ENCODE assay signal across 1 cellular context in genomic region chr19:10289167-10289835, GRCh38.
A peak's percentile ranks its signal among the peaks of the same experiment; 100 is the strongest.
TF ChIP-seq lines count a peak whose summit lies in the region.

No MANE protein-coding gene starts in this region.

TF ChIP-seq in HepG2, 621 proteins besides CTCF, POLR2A, EP300 and RAD21 (continues in another document):
- TF ChIP-seq CBX2 (IDR thresholded peaks at IDR 0.05; ENCODE audit: low read depth, low read length) (no peak), CBX2 (CRISPR knock-in tag; IDR thresholded peaks at IDR 0.05; ENCODE audit: low read depth) (no peak), ATRX (CRISPR knock-in tag; IDR thresholded peaks at IDR 0.05; ENCODE audit: borderline replicate concordance) (no peak), ZNF605 (CRISPR knock-in tag; IDR thresholded peaks at IDR 0.05) (peak; percentile 80), FIP1L1 (IDR thresholded peaks at IDR 0.05; ENCODE audit: borderline replicate concordance, insufficient read depth, low read depth, low read length) (no peak), MYPOP (CRISPR knock-in tag; IDR thresholded peaks at IDR 0.05) (peak; percentile 67), BRF2 (CRISPR knock-in tag; IDR thresholded peaks at IDR 0.05) (no peak), SMAD1 (CRISPR knock-in tag; IDR thresholded peaks at IDR 0.05; ENCODE audit: borderline replicate concordance, low read depth) (peak; percentile 70; the same call in 1 of the 2 replicates), ZNF687 (CRISPR knock-in tag; IDR thresholded peaks at IDR 0.05) (peak; percentile 94), SNAI1 (CRISPR knock-in tag; IDR thresholded peaks at IDR 0.05; ENCODE audit: borderline replicate concordance) (peak; percentile 44; the same call in 1 of the 2 replicates), DBP (CRISPR knock-in tag; IDR thresholded peaks at IDR 0.05; ENCODE audit: not compliant biosample characterization) (no peak), ZNF350 (CRISPR knock-in tag; IDR thresholded peaks at IDR 0.05; ENCODE audit: borderline replicate concordance, low read depth) (0 out of 2 replicates have a peak, but pooled peaks have one; percentile 53), RBFOX2 (IDR thresholded peaks at IDR 0.05; ENCODE audit: low read depth, low read length) (peak; percentile 25; the same call in 1 of the 2 replicates), PATZ1 (CRISPR knock-in tag; IDR thresholded peaks at IDR 0.05) (peak; percentile 8; the same call in 1 of the 2 replicates), MTF2 (CRISPR knock-in tag; IDR thresholded peaks at IDR 0.05; ENCODE audit: borderline replicate concordance) (no peak), RARA (CRISPR knock-in tag; IDR thresholded peaks at IDR 0.05) (0 out of 2 replicates have a peak, but pooled peaks have one; percentile 25), DNMT3B (CRISPR knock-in tag; conservative IDR thresholded peaks at IDR 0.05) (0 out of 2 replicates have a peak, but pooled peaks have one; percentile 57), MED1 (CRISPR knock-in tag; IDR thresholded peaks at IDR 0.05) (0 out of 2 replicates have a peak, but pooled peaks have one; percentile 27), ZBTB7A (CRISPR knock-in tag; IDR thresholded peaks at IDR 0.05) (no peak), ZBTB38 (CRISPR knock-in tag; IDR thresholded peaks at IDR 0.05) (peak; percentile 35; the same call in 1 of the 2 replicates), ZNF746 (CRISPR knock-in tag; IDR thresholded peaks at IDR 0.05) (0 out of 2 replicates have a peak, but pooled peaks have one; percentile 62), KDM5B (CRISPR knock-in tag; IDR thresholded peaks at IDR 0.05; ENCODE audit: borderline replicate concordance) (peak; percentile 75; the same call in 1 of the 2 replicates), AHR (CRISPR knock-in tag; IDR thresholded peaks at IDR 0.05) (no peak), ZNF225 (CRISPR knock-in tag; IDR thresholded peaks at IDR 0.05) (peak; percentile 54; the same call in 1 of the 2 replicates), ZNF777 (CRISPR knock-in tag; IDR thresholded peaks at IDR 0.05) (peak; percentile 84), ZNF574 (CRISPR knock-in tag; IDR thresholded peaks at IDR 0.05) (peak; percentile 37; the same call in 1 of the 2 replicates)
- TF ChIP-seq, protein P1, sequence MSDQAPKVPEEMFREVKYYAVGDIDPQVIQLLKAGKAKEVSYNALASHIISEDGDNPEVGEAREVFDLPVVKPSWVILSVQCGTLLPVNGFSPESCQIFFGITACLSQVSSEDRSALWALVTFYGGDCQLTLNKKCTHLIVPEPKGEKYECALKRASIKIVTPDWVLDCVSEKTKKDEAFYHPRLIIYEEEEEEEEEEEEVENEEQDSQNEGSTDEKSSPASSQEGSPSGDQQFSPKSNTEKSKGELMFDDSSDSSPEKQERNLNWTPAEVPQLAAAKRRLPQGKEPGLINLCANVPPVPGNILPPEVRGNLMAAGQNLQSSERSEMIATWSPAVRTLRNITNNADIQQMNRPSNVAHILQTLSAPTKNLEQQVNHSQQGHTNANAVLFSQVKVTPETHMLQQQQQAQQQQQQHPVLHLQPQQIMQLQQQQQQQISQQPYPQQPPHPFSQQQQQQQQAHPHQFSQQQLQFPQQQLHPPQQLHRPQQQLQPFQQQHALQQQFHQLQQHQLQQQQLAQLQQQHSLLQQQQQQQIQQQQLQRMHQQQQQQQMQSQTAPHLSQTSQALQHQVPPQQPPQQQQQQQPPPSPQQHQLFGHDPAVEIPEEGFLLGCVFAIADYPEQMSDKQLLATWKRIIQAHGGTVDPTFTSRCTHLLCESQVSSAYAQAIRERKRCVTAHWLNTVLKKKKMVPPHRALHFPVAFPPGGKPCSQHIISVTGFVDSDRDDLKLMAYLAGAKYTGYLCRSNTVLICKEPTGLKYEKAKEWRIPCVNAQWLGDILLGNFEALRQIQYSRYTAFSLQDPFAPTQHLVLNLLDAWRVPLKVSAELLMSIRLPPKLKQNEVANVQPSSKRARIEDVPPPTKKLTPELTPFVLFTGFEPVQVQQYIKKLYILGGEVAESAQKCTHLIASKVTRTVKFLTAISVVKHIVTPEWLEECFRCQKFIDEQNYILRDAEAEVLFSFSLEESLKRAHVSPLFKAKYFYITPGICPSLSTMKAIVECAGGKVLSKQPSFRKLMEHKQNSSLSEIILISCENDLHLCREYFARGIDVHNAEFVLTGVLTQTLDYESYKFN (CRISPR knock-in tag; conservative IDR thresholded peaks at IDR 0.05), result peak; percentile 25; the same call in 1 of the 2 replicates
- TF ChIP-seq, protein P2, sequence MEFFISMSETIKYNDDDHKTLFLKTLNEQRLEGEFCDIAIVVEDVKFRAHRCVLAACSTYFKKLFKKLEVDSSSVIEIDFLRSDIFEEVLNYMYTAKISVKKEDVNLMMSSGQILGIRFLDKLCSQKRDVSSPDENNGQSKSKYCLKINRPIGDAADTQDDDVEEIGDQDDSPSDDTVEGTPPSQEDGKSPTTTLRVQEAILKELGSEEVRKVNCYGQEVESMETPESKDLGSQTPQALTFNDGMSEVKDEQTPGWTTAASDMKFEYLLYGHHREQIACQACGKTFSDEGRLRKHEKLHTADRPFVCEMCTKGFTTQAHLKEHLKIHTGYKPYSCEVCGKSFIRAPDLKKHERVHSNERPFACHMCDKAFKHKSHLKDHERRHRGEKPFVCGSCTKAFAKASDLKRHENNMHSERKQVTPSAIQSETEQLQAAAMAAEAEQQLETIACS (CRISPR knock-in tag; IDR thresholded peaks at IDR 0.05), result peak; percentile 47
- TF ChIP-seq, protein P3, sequence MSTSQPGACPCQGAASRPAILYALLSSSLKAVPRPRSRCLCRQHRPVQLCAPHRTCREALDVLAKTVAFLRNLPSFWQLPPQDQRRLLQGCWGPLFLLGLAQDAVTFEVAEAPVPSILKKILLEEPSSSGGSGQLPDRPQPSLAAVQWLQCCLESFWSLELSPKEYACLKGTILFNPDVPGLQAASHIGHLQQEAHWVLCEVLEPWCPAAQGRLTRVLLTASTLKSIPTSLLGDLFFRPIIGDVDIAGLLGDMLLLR (CRISPR knock-in tag; IDR thresholded peaks at IDR 0.05), result peak; percentile 87; the same call in 1 of the 2 replicates
- TF ChIP-seq, protein P4, sequence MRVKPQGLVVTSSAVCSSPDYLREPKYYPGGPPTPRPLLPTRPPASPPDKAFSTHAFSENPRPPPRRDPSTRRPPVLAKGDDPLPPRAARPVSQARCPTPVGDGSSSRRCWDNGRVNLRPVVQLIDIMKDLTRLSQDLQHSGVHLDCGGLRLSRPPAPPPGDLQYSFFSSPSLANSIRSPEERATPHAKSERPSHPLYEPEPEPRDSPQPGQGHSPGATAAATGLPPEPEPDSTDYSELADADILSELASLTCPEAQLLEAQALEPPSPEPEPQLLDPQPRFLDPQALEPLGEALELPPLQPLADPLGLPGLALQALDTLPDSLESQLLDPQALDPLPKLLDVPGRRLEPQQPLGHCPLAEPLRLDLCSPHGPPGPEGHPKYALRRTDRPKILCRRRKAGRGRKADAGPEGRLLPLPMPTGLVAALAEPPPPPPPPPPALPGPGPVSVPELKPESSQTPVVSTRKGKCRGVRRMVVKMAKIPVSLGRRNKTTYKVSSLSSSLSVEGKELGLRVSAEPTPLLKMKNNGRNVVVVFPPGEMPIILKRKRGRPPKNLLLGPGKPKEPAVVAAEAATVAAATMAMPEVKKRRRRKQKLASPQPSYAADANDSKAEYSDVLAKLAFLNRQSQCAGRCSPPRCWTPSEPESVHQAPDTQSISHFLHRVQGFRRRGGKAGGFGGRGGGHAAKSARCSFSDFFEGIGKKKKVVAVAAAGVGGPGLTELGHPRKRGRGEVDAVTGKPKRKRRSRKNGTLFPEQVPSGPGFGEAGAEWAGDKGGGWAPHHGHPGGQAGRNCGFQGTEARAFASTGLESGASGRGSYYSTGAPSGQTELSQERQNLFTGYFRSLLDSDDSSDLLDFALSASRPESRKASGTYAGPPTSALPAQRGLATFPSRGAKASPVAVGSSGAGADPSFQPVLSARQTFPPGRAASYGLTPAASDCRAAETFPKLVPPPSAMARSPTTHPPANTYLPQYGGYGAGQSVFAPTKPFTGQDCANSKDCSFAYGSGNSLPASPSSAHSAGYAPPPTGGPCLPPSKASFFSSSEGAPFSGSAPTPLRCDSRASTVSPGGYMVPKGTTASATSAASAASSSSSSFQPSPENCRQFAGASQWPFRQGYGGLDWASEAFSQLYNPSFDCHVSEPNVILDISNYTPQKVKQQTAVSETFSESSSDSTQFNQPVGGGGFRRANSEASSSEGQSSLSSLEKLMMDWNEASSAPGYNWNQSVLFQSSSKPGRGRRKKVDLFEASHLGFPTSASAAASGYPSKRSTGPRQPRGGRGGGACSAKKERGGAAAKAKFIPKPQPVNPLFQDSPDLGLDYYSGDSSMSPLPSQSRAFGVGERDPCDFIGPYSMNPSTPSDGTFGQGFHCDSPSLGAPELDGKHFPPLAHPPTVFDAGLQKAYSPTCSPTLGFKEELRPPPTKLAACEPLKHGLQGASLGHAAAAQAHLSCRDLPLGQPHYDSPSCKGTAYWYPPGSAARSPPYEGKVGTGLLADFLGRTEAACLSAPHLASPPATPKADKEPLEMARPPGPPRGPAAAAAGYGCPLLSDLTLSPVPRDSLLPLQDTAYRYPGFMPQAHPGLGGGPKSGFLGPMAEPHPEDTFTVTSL (CRISPR knock-in tag; IDR thresholded peaks at IDR 0.05; ENCODE audit: borderline replicate concordance), result no peak
